In genomic region chr9:133119461-133120342, GRCh38 we compare ENCODE assay signal across 8 cellular contexts. TPM values are rescaled to one million over a fixed set of nuclear protein-coding genes. Genes with fewer than 3 reads are reported as not detected.
A peak's percentile ranks its signal among the peaks of the same experiment; 100 is the strongest.
DNase-seq lines count a peak whose midpoint lies in the region; ATAC-seq and TF ChIP-seq lines count a peak whose summit lies in the region.

No MANE protein-coding gene starts in this region.

- H2BK5ac ChIP-seq in neuronal stem cell (ENCODE audit: low read length), result peak overlapping the region; percentile 21

- H3K79me1 ChIP-seq in neuronal stem cell (ENCODE audit: low read depth, low read length), result peaks cover 32% of the 10 kb centered on the region

- no peak for TF ChIP-seq CTCF in endodermal cell (conservative IDR thresholded peaks at IDR 0.05)

- H3K23ac ChIP-seq in neuronal stem cell (ENCODE audit: low read depth, low read length, poor library complexity), result peak overlapping the region; percentile 22

- H2AFZ ChIP-seq in neuronal stem cell (ENCODE audit: low read length), result no peak overlapping the region

- peak overlapping the region; percentile 89 for H3K18ac ChIP-seq in neuronal stem cell (ENCODE audit: low read length)

- ATAC-seq in GM18517 (IDR thresholded peaks at IDR 0.05; ENCODE audit: unreplicated experiment), result no peak
- ATAC-seq in left lobe of liver, result no peak

- H3K4me1 ChIP-seq in CD8-positive, alpha-beta memory T cell (ENCODE audit: insufficient read depth, low read length), result peaks cover 62% of the 10 kb centered on the region
- H3K4me1 ChIP-seq in endodermal cell (ENCODE audit: control insufficient read depth, insufficient read depth, low read length) (peaks cover 9% of the 10 kb centered on the region), neuronal stem cell (ENCODE audit: control insufficient read depth in 2 of 2, insufficient read depth in 1 of 2, low read depth in 1 of 2, low read length in 2 of 2) (peaks cover 43 to 58% of the 10 kb centered on the region in 2 donors)

- H3K4ac ChIP-seq in neuronal stem cell (ENCODE audit: low read length), result peak overlapping the region; percentile 72

- WGBS in endodermal cell (ENCODE audit: insufficient coverage in 1 of 2, insufficient read length in 1 of 2), 2 experiments, result 72 to 77% methylated on average over 21 to 30 of the region's 30 CpGs
- no CpG with 5 or more reads among the region's 30 CpGs for WGBS in neuronal stem cell (ENCODE audit: extremely low coverage in 2 of 2, insufficient read length in 2 of 2, insufficient replicate concordance in 1 of 2), 2 donors

- H3K4me3 ChIP-seq in CD8-positive, alpha-beta memory T cell (ENCODE audit: low read length), result no peak overlapping the region
- H3K4me3 ChIP-seq in endodermal cell (ENCODE audit: low read length) (no peak overlapping the region), neuronal stem cell (ENCODE audit: low read length in 2 of 2) (peak overlapping the region; percentile 14 to 67)

- no peak overlapping the region for H4K91ac ChIP-seq in neuronal stem cell (ENCODE audit: low read depth, low read length, poor library complexity)

- H3K36me3 ChIP-seq in CD8-positive, alpha-beta memory T cell (ENCODE audit: insufficient read depth, low read length), result no peaks in the 10 kb centered on the region
- no peaks in the 10 kb centered on the region for H3K36me3 ChIP-seq in endodermal cell (ENCODE audit: control insufficient read depth, insufficient read depth, low read length)
- peaks cover 0 to 3% of the 10 kb centered on the region in 2 donors for H3K36me3 ChIP-seq in neuronal stem cell (replicated peaks in 1 of 2; ENCODE audit: control insufficient read depth in 2 of 2, insufficient read depth in 2 of 2, low read length in 2 of 2)

- CTCF ChIA-PET in CD8-positive, alpha-beta memory T cell (lab: Charles Lee), result interaction anchor here (0.7 to 25.9 kb wide), 4 partner anchors 13 to 28 kb away, joined by 3 to 521 read pairs (median 10); no protein-coding TSS in a partner anchor
- CTCF ChIA-PET in HEK293T (lab: Yijun Ruan, JAX), result interaction anchor here (1.1 to 1.2 kb wide), 2 partner anchors 16 to 25 kb away, joined by 3 to 4 read pairs; no protein-coding TSS in a partner anchor

- peaks cover 0 to 22% (median 0%) of the 10 kb centered on the region in 3 donors for H3K36me3 Mint-ChIP-seq in CD8-positive, alpha-beta memory T cell
- peaks cover 3% of the 10 kb centered on the region for H3K36me3 Mint-ChIP-seq in endodermal cell (ENCODE audit: low read depth)

- H3K9ac ChIP-seq in endodermal cell (ENCODE audit: extremely low read depth, low read length, poor library complexity, severe bottlenecking), result no peak overlapping the region
- H3K9ac ChIP-seq in neuronal stem cell (ENCODE audit: low read depth, low read length, poor library complexity), result peak overlapping the region; percentile 82

- no peak overlapping the region for H2BK120ac ChIP-seq in neuronal stem cell (ENCODE audit: low read depth, low read length)

- H3K9me3 Mint-ChIP-seq in CD8-positive, alpha-beta memory T cell, result no peaks in the 10 kb centered on the region
- no peaks in the 10 kb centered on the region for H3K9me3 Mint-ChIP-seq in endodermal cell

- H3K14ac ChIP-seq in neuronal stem cell (ENCODE audit: low read length), result no peak overlapping the region

- H4K8ac ChIP-seq in neuronal stem cell (ENCODE audit: low read depth, low read length), result no peak overlapping the region

- H2BK15ac ChIP-seq in neuronal stem cell (ENCODE audit: low read length), result peak overlapping the region; percentile 59

- peak overlapping the region; percentile 74 for H3K27ac ChIP-seq in CD8-positive, alpha-beta memory T cell (ENCODE audit: low read depth, low read length)
- H3K27ac ChIP-seq in endodermal cell (ENCODE audit: low read depth, low read length) (peak overlapping the region; percentile 89), neuronal stem cell (replicated peaks; ENCODE audit: low read length) (peak overlapping the region; percentile 40)

- no peaks in the 10 kb centered on the region for H3K27me3 Mint-ChIP-seq in CD8-positive, alpha-beta memory T cell
- peaks cover 33% of the 10 kb centered on the region for H3K27me3 Mint-ChIP-seq in endodermal cell (ENCODE audit: insufficient read depth)

- POLR2A ChIA-PET in CD8-positive, alpha-beta memory T cell (lab: Charles Lee), result interaction anchor here (1.6 to 2.6 kb wide), 2 partner anchors 11 to 24 kb away, joined by 5 read pairs; no protein-coding TSS in a partner anchor
- POLR2A ChIA-PET in HEK293T (lab: Yijun Ruan, JAX), result interaction anchor here (1.6 kb wide), 1 partner anchor 252 kb away, joined by 3 read pairs; no protein-coding TSS in a partner anchor

- peaks cover 57 to 95% (median 60%) of the 10 kb centered on the region in 3 donors for H3K4me1 Mint-ChIP-seq in CD8-positive, alpha-beta memory T cell
- peaks cover 10% of the 10 kb centered on the region for H3K4me1 Mint-ChIP-seq in endodermal cell

- no peaks in the 10 kb centered on the region for H3K27me3 ChIP-seq in CD8-positive, alpha-beta memory T cell (ENCODE audit: insufficient read depth, low read length, poor library complexity, severe bottlenecking)
- no peaks in the 10 kb centered on the region for H3K27me3 ChIP-seq in endodermal cell (ENCODE audit: control insufficient read depth, insufficient read depth, low read length, poor library complexity, severe bottlenecking)
- H3K27me3 ChIP-seq in neuronal stem cell (ENCODE audit: control insufficient read depth in 3 of 3, insufficient read depth in 3 of 3, low read depth in 1 of 3, low read length in 3 of 3), result peaks cover 0 to 2% (median 0%) of the 10 kb centered on the region in 3 experiments

- H3K4me2 ChIP-seq in neuronal stem cell (ENCODE audit: insufficient read depth, low read length, poor library complexity, severe bottlenecking), result peak overlapping the region; percentile 61

- no peak for DNase-seq in CD8-positive, alpha-beta memory T cell
- DNase-seq in NCI-H69 (lab: John Stamatoyannopoulos, UW), result peak; percentile 79
- no peak for DNase-seq in endodermal cell
- no peak for DNase-seq in neuronal stem cell (ENCODE audit: low spot score)
- no peak for DNase-seq in HEK293T (ENCODE audit: extremely low spot score)
- DNase-seq in NCI-H2029 (lab: John Stamatoyannopoulos, UW), result no peak
- no peak for DNase-seq in left lobe of liver (ENCODE audit: low spot score)

- H2BK12ac ChIP-seq in neuronal stem cell (ENCODE audit: low read length), result no peak overlapping the region

- peak overlapping the region; percentile 34 to 88 (median 71) for H3K4me3 Mint-ChIP-seq in CD8-positive, alpha-beta memory T cell
- H3K4me3 Mint-ChIP-seq in endodermal cell, result peak overlapping the region; percentile 64

- no peaks in the 10 kb centered on the region for H3K9me3 ChIP-seq in CD8-positive, alpha-beta memory T cell (ENCODE audit: low read length)
- H3K9me3 ChIP-seq in endodermal cell (ENCODE audit: control insufficient read depth, low read length) (no peaks in the 10 kb centered on the region), neuronal stem cell (replicated peaks in 1 of 2; ENCODE audit: control insufficient read depth in 2 of 2, insufficient read depth in 1 of 2, low read depth in 1 of 2, low read length in 2 of 2) (no peaks in the 10 kb centered on the region)

- H2AK5ac ChIP-seq in neuronal stem cell (ENCODE audit: low read depth, low read length), result peak overlapping the region; percentile 68

- H3K27ac Mint-ChIP-seq in CD8-positive, alpha-beta memory T cell, result peak overlapping the region in 6 of 8 donors; percentile 56 to 88 (median 63)
- H3K27ac Mint-ChIP-seq in endodermal cell, result no peak overlapping the region

TF ChIP-seq in HEK293T, 16 proteins besides CTCF, POLR2A, EP300 and RAD21:
- TF ChIP-seq SP1 (IDR thresholded peaks at IDR 0.05) (no peak), SUZ12 (IDR thresholded peaks at IDR 0.05) (no peak), HDGF (IDR thresholded peaks at IDR 0.05; ENCODE audit: borderline replicate concordance) (no peak), FOXK2 (IDR thresholded peaks at IDR 0.05) (no peak), CTBP1 (IDR thresholded peaks at IDR 0.05; ENCODE audit: borderline replicate concordance) (no peak), NFRKB (IDR thresholded peaks at IDR 0.05) (no peak), BHLHE40 (IDR thresholded peaks at IDR 0.05; ENCODE audit: borderline replicate concordance) (no peak), LEF1 (IDR thresholded peaks at IDR 0.05; ENCODE audit: borderline replicate concordance) (no peak), ELF4 (IDR thresholded peaks at IDR 0.05) (no peak), FOXM1 (IDR thresholded peaks at IDR 0.05; ENCODE audit: borderline replicate concordance) (no peak), ARNT (IDR thresholded peaks at IDR 0.05) (no peak), TARDBP (IDR thresholded peaks at IDR 0.05) (no peak), L3MBTL2 (conservative IDR thresholded peaks at IDR 0.05) (no peak), FOXA1 (IDR thresholded peaks at IDR 0.05) (no peak), ZNF384 (IDR thresholded peaks at IDR 0.05) (no peak)
- TF ChIP-seq, protein P1, sequence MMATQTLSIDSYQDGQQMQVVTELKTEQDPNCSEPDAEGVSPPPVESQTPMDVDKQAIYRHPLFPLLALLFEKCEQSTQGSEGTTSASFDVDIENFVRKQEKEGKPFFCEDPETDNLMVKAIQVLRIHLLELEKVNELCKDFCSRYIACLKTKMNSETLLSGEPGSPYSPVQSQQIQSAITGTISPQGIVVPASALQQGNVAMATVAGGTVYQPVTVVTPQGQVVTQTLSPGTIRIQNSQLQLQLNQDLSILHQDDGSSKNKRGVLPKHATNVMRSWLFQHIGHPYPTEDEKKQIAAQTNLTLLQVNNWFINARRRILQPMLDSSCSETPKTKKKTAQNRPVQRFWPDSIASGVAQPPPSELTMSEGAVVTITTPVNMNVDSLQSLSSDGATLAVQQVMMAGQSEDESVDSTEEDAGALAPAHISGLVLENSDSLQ (IDR thresholded peaks at IDR 0.05), result no peak
TF ChIP-seq in HEK293T: peak in this region for 0.

RNA-seq across cellular contexts. Expression of gene RALGDS, which starts 1.3 kb away (rescaled TPM):
- total RNA-seq in CD8-positive, alpha-beta memory T cell, result 10 to 100 TPM; 59.1 to 67.8 TPM
- polyA plus RNA-seq in CD8-positive, alpha-beta memory T cell, result 78.0 TPM
- 10 to 100 TPM; 28.0 to 30.7 TPM for total RNA-seq in endodermal cell
- 79.9 TPM for polyA plus RNA-seq in endodermal cell (2013, experiment 1 of 2)
- 71.6 TPM for polyA plus RNA-seq in endodermal cell (2013, experiment 2 of 2)
- 48.3 TPM for polyA plus RNA-seq in neuronal stem cell (2013, experiment 1 of 2)
- 47.0 TPM for polyA plus RNA-seq in neuronal stem cell (2013, experiment 2 of 2)
- 4.7 TPM for total RNA-seq in left lobe of liver

RNA-seq across cellular contexts. Expression of gene GBGT1, which starts 44.0 kb away (rescaled TPM):
- total RNA-seq in CD8-positive, alpha-beta memory T cell, result 1 to 10 TPM; 1.8 to 2.6 TPM
- polyA plus RNA-seq in CD8-positive, alpha-beta memory T cell, result not detected
- total RNA-seq in endodermal cell (10 to 100 TPM; 28.2 to 29.1 TPM), left lobe of liver (1.2 TPM)
- polyA plus RNA-seq in endodermal cell (2013, experiment 1 of 2), result 7.5 TPM
- 7.8 TPM for polyA plus RNA-seq in endodermal cell (2013, experiment 2 of 2)
- polyA plus RNA-seq in neuronal stem cell (2013, experiment 1 of 2), result 2.2 TPM
- 1.8 TPM for polyA plus RNA-seq in neuronal stem cell (2013, experiment 2 of 2)

RNA-seq across cellular contexts. Expression of gene CEL, which starts 57.9 kb away (rescaled TPM):
- 1 to 10 TPM; 1.1 to 1.2 TPM for total RNA-seq in CD8-positive, alpha-beta memory T cell
- not detected for polyA plus RNA-seq in CD8-positive, alpha-beta memory T cell
- 1 to 10 TPM; 1.7 to 3.3 TPM for total RNA-seq in endodermal cell
- polyA plus RNA-seq in endodermal cell (2013, experiment 1 of 2), result 2.8 TPM
- polyA plus RNA-seq in endodermal cell (2013, experiment 2 of 2), result 2.2 TPM
- 3.7 TPM for polyA plus RNA-seq in neuronal stem cell (2013, experiment 1 of 2)
- 4.0 TPM for polyA plus RNA-seq in neuronal stem cell (2013, experiment 2 of 2)
- 7.7 TPM for total RNA-seq in left lobe of liver

Comparison
In these comparisons a context has a peak if more than half of its experiments do, and no peak if none do; other contexts are left out.
1. H3K4me3 ChIP-seq: peak in neuronal stem cell (2 of 2); none in CD8-positive, alpha-beta memory T cell (single experiment) and endodermal cell (single experiment).
2. RNA of gene GBGT1, which starts 44.0 kb away (total RNA-seq): 28.2 to 29.1 TPM in endodermal cell; 1.8 to 2.6 TPM in CD8-positive, alpha-beta memory T cell and 1.2 TPM in left lobe of liver (single experiment); every median in the first group is over 4 times any median in the second.
3. Peak in every context shown above with its lines, with median percentiles within 50 percentile points of each other: H3K27ac ChIP-seq.